ENCODE assay signal across 9 cellular contexts in the genomic region with DNA sequence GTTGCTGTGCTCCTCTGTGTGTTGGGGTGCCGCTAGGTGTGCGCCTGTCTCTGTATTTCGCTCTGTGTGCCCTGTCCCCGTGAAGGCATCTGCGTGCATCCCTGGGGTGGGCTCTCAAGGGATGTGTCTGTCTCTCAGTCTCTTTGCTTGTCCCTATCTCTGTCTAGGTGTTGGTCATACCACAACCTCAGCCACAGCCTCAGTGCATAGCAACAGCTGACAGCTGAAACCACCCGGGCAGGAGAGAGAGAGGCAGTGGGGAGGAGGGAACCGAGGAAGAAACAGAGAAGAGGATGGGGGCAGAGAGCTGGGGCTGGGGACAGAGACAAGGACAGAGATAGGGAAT. TPM values are rescaled to one million over a fixed set of nuclear protein-coding genes. Genes with fewer than 3 reads are reported as not detected.
DNase-seq lines count a peak whose midpoint lies in the region; ATAC-seq and TF ChIP-seq lines count a peak whose summit lies in the region.
"Had no signal": no experiment of that assay in that cellular context is flagged by ENCODE, and none has a peak within 500 bp of the region (broad histone marks: within the 10 kb centered on the region; RNA-seq: fewer than 3 reads in every experiment).

No MANE protein-coding gene starts in this region.

- no peak overlapping the region for H3K27ac Mint-ChIP-seq in activated CD8-positive, alpha-beta T cell treated with anti-CD3 and anti-CD28 coated beads for 36 hours
- H3K27ac Mint-ChIP-seq in naive thymus-derived CD4-positive, alpha-beta T cell, result peak overlapping the region in 2 of 9 donors; percentile 0 to 39

- ATAC-seq in HG02840 (IDR thresholded peaks at IDR 0.05; ENCODE audit: low FRiP score, unreplicated experiment) (peak; percentile 42), GM18517 (IDR thresholded peaks at IDR 0.05; ENCODE audit: unreplicated experiment) (no peak), GM18909 (IDR thresholded peaks at IDR 0.05; ENCODE audit: poor library complexity, unreplicated experiment) (no peak)
- peak; percentile 29 for ATAC-seq in activated CD8-positive, alpha-beta T cell treated with anti-CD3 and anti-CD28 coated beads for 36 hours
- ATAC-seq in naive thymus-derived CD4-positive, alpha-beta T cell, result peak; percentile 33

- CTCF ChIA-PET in activated CD8-positive, alpha-beta T cell treated with anti-CD3 and anti-CD28 coated beads for 36 hours (lab: Charles Lee), result interaction anchor here (1.0 to 8.8 kb wide), 4 partner anchors 13 to 240 kb away, joined by 3 to 397 read pairs (median 109); a partner anchor contains a TSS
- CTCF ChIA-PET in naive thymus-derived CD4-positive, alpha-beta T cell (lab: Charles Lee), result interaction anchor here (0.7 to 5.3 kb wide), 2 partner anchors 16 to 27 kb away, joined by 3 to 156 read pairs; a partner anchor contains a TSS

- H3K4me3 Mint-ChIP-seq in activated CD8-positive, alpha-beta T cell treated with anti-CD3 and anti-CD28 coated beads for 36 hours, result peak overlapping the region; percentile 48
- H3K4me3 Mint-ChIP-seq in naive thymus-derived CD4-positive, alpha-beta T cell, result peak overlapping the region; percentile 25 to 84 (median 68)

- intact Hi-C loops in activated CD8-positive, alpha-beta T cell treated with anti-CD3 and anti-CD28 coated beads for 36 hours (cut with micrococcal nuclease), result loop anchor here (2.0 kb wide), 1 partner anchor 23 kb away; no protein-coding TSS in a partner anchor
- intact Hi-C loops in naive thymus-derived CD4-positive, alpha-beta T cell (cut with micrococcal nuclease), result loop anchor here in 1 of 2 donors (2.0 kb wide), 1 partner anchor 247 kb away; no protein-coding TSS in a partner anchor
- intact Hi-C loops in lower leg skin (cut with DNase I; ENCODE audit: low total_unique reads), result loop anchor here (2.0 kb wide), 1 partner anchor 25 kb away; no protein-coding TSS in a partner anchor

- H3K27me3 Mint-ChIP-seq in activated CD8-positive, alpha-beta T cell treated with anti-CD3 and anti-CD28 coated beads for 36 hours, result peaks cover 56% of the 10 kb centered on the region
- H3K27me3 Mint-ChIP-seq in naive thymus-derived CD4-positive, alpha-beta T cell, result peaks cover 59 to 65% (median 61%) of the 10 kb centered on the region in 5 donors

- H3K4me3 ChIP-seq in naive thymus-derived CD4-positive, alpha-beta T cell (ENCODE audit: low read length), result no peak overlapping the region
- no peak overlapping the region for H3K4me3 ChIP-seq in lower leg skin (ENCODE audit: low read depth, poor library complexity, severe bottlenecking)

- POLR2A ChIA-PET in activated CD8-positive, alpha-beta T cell treated with anti-CD3 and anti-CD28 coated beads for 36 hours (lab: Charles Lee), result interaction anchor here (2.9 to 8.2 kb wide), 2 partner anchors 17 to 24 kb away, joined by 10 to 99 read pairs; a partner anchor contains a TSS
- POLR2A ChIA-PET in naive thymus-derived CD4-positive, alpha-beta T cell (lab: Charles Lee), result interaction anchor here (0.7 kb wide), 1 partner anchor 27 kb away, joined by 3 read pairs; no protein-coding TSS in a partner anchor

- H3K9me3 Mint-ChIP-seq in activated CD8-positive, alpha-beta T cell treated with anti-CD3 and anti-CD28 coated beads for 36 hours, result no peaks in the 10 kb centered on the region
- peaks cover 0 to 3% (median 0%) of the 10 kb centered on the region in 11 donors for H3K9me3 Mint-ChIP-seq in naive thymus-derived CD4-positive, alpha-beta T cell

- WGBS in lower leg skin, 2 donors, result 8 to 12% methylated on average over 7 of the region's 7 CpGs

- no peaks in the 10 kb centered on the region for H3K9me3 ChIP-seq in naive thymus-derived CD4-positive, alpha-beta T cell (ENCODE audit: control insufficient read depth in 2 of 3, low read length in 3 of 3)

- peaks cover 27 to 34% of the 10 kb centered on the region in 2 donors for H3K4me1 ChIP-seq in naive thymus-derived CD4-positive, alpha-beta T cell (ENCODE audit: control insufficient read depth in 2 of 2, insufficient read depth in 2 of 2, low read length in 2 of 2)

- H3K27ac ChIP-seq in naive thymus-derived CD4-positive, alpha-beta T cell (ENCODE audit: low read depth, low read length), result no peak overlapping the region

- H3K4me1 Mint-ChIP-seq in activated CD8-positive, alpha-beta T cell treated with anti-CD3 and anti-CD28 coated beads for 36 hours (ENCODE audit: low read depth), result peaks cover 32% of the 10 kb centered on the region
- H3K4me1 Mint-ChIP-seq in naive thymus-derived CD4-positive, alpha-beta T cell, result peaks cover 30 to 53% (median 39%) of the 10 kb centered on the region in 7 donors

- TF ChIP-seq CTCF in GM10266 (IDR thresholded peaks at IDR 0.05; ENCODE audit: control insufficient read depth, insufficient read depth, low read depth, missing control alignments) (no peak), lower leg skin (IDR thresholded peaks at IDR 0.05) (no peak)
- TF ChIP-seq CTCF in activated CD8-positive, alpha-beta T cell treated with anti-CD3 and anti-CD28 coated beads for 36 hours (IDR thresholded peaks at IDR 0.05), result no peak

- no peaks in the 10 kb centered on the region for H3K36me3 Mint-ChIP-seq in activated CD8-positive, alpha-beta T cell treated with anti-CD3 and anti-CD28 coated beads for 36 hours (ENCODE audit: low read depth)
- H3K36me3 Mint-ChIP-seq in naive thymus-derived CD4-positive, alpha-beta T cell, result no peaks in the 10 kb centered on the region

- H3K36me3 ChIP-seq in naive thymus-derived CD4-positive, alpha-beta T cell (ENCODE audit: control insufficient read depth in 2 of 3, insufficient read depth in 3 of 3, low read length in 3 of 3), result no peaks in the 10 kb centered on the region

- TF ChIP-seq POLR2A in lower leg skin (IDR thresholded peaks at IDR 0.05), result no peak

- DNase-seq in GM10266 (ENCODE audit: extremely low spot score) (peak; percentile 73), NCI-H510A treated with DMSO at 0.1 percent for 48 hours (lab: John Stamatoyannopoulos, UW) (no peak), lower leg skin (ENCODE audit: low spot score in 2 of 2) (no peak)
- peak; percentile 62 for DNase-seq in activated CD8-positive, alpha-beta T cell treated with anti-CD3 and anti-CD28 coated beads for 36 hours
- DNase-seq in naive thymus-derived CD4-positive, alpha-beta T cell, result peak in 1 of 9 donors; percentile 34

- peaks cover 11 to 60% of the 10 kb centered on the region in 2 donors for H3K27me3 ChIP-seq in naive thymus-derived CD4-positive, alpha-beta T cell (ENCODE audit: control insufficient read depth in 2 of 2, insufficient read depth in 2 of 2, low read length in 2 of 2)

RNA-seq across cellular contexts. Expression of a gene that starts 1.0 kb away (rescaled TPM):
- total RNA-seq in activated CD8-positive, alpha-beta T cell treated with anti-CD3 and anti-CD28 coated beads for 36 hours, result under 1 TPM; 0.41 to 0.45 TPM
- under 1 TPM in 1 of 5 experiments, not detected in 4; 0.31 TPM for total RNA-seq in naive thymus-derived CD4-positive, alpha-beta T cell
- not detected for polyA plus RNA-seq in naive thymus-derived CD4-positive, alpha-beta T cell
- total RNA-seq in lower leg skin, result 10 to 100 TPM; 18.4 to 21.3 (median 19.9) TPM
- total RNA-seq: epithelial cell of proximal tubule had no signal

RNA-seq across cellular contexts. Expression of a gene that starts 13.9 kb away (rescaled TPM):
- total RNA-seq in activated CD8-positive, alpha-beta T cell treated with anti-CD3 and anti-CD28 coated beads for 36 hours, result 100 to 1,000 TPM; 480 to 529 TPM
- total RNA-seq in naive thymus-derived CD4-positive, alpha-beta T cell, result 100 to 1,000 TPM in 1 of 5 experiments, 10 to 100 TPM in 4; 21.7 to 175 (median 36.1) TPM
- 10 to 100 TPM; 29.7 to 40.4 TPM for polyA plus RNA-seq in naive thymus-derived CD4-positive, alpha-beta T cell
- total RNA-seq in lower leg skin, result 10 to 100 TPM; 62.4 to 71.8 (median 67.4) TPM

RNA-seq across cellular contexts. Expression of a gene that starts 35.3 kb away (rescaled TPM):
- total RNA-seq in activated CD8-positive, alpha-beta T cell treated with anti-CD3 and anti-CD28 coated beads for 36 hours, result 1 to 10 TPM; 1.7 to 2.1 TPM
- 1 to 10 TPM; 2.5 to 7.3 (median 5.6) TPM for total RNA-seq in naive thymus-derived CD4-positive, alpha-beta T cell
- polyA plus RNA-seq in naive thymus-derived CD4-positive, alpha-beta T cell, result not detected
- total RNA-seq in lower leg skin, result 1 to 10 TPM in 2 of 4 donors, under 1 TPM in 2; 0.71 to 3.8 (median 1.5) TPM
- total RNA-seq: epithelial cell of proximal tubule had no signal

Comparison
In these comparisons a context has a peak if more than half of its experiments do, and no peak if none do; other contexts are left out.
1. DNase-seq: peak in GM10266 (single experiment) and activated CD8-positive, alpha-beta T cell treated with anti-CD3 and anti-CD28 coated beads for 36 hours (single experiment); none in NCI-H510A treated with DMSO at 0.1 percent for 48 hours (single experiment) and lower leg skin (0 of 2).
2. ATAC-seq: peak in HG02840 (single experiment), activated CD8-positive, alpha-beta T cell treated with anti-CD3 and anti-CD28 coated beads for 36 hours (single experiment) and naive thymus-derived CD4-positive, alpha-beta T cell (single experiment); none in GM18517 (single experiment) and GM18909 (single experiment).
3. RNA of a gene that starts 1.0 kb away (total RNA-seq): 18.4 to 21.3 TPM in lower leg skin; 0.41 to 0.45 TPM in activated CD8-positive, alpha-beta T cell treated with anti-CD3 and anti-CD28 coated beads for 36 hours and 0.31 TPM in naive thymus-derived CD4-positive, alpha-beta T cell; every median in the first group is over 10 times any median in the second.